Comparison of ENCODE assay signal across 8 cellular contexts in the genomic region with DNA sequence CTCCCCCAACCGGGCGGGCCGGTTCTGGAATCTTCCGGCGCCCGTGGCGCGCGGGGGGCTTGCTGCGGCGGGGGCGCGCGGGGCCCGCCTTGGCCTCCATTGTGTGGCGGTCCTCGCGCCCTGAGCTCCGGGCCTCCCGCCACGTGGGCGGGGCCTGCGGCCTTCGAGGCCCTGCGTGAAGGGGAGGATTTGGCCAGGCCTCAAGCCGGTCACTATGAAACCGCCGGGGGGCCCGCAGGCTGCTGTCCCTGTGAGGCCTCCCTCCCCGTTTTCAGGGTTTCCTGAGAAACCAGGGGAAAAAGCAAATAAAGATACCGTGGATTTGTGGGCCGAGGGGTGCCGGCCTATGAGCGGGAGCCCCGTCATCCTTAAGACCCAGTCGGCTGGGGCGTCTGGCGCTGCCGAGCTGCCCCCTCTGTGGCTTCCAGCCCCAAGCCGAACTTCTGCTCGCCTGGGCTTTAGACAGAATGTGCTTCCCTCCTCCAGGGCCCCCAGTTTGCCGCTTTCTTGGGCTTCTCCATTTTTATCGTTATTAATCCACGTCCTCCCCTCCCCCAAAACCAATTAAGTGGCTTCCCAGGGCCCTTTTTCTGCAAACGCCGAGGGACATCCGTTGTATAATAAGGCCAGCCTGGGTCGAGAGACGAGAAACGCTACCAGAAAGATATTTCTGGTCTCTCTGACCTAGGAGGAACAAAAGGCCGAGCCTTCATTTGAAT. TPM values are rescaled to one million over a fixed set of nuclear protein-coding genes. Genes with fewer than 3 reads are reported as not detected.
DNase-seq lines count a peak whose midpoint lies in the region; ATAC-seq and TF ChIP-seq lines count a peak whose summit lies in the region.

No MANE protein-coding gene starts in this region.

- H3K9me3 ChIP-seq in BLaER1 treated with 17β-estradiol and CSF1 and Interleukin-3, amounts not matched to agents 10 nM and 100 nM (replicated peaks in 1 of 11), result no peaks in the 10 kb centered on the region
- H3K9me3 ChIP-seq in spleen, result no peaks in the 10 kb centered on the region

- peak overlapping the region; percentile 98 to 100 (median 100) for H3K9ac ChIP-seq in BLaER1 treated with 17β-estradiol and CSF1 and Interleukin-3, amounts not matched to agents 10 nM and 100 nM

- intact Hi-C loops in spleen (cut with DNase I; ENCODE audit: low total_unique reads), result no loop called here

- 0 to 1% (median 0%) methylated on average over 34 to 51 of the region's 51 CpGs for WGBS in spleen, 5 donors

- peak overlapping the region; percentile 99 to 100 (median 100) for H3K27ac ChIP-seq in BLaER1 treated with 17β-estradiol and CSF1 and Interleukin-3, amounts not matched to agents 10 nM and 100 nM
- H3K27ac ChIP-seq in spleen, result peak overlapping the region; percentile 98 to 100 (median 99)

- peaks cover 51 to 75% (median 66%) of the 10 kb centered on the region in 11 experiments for H3K36me3 ChIP-seq in BLaER1 treated with 17β-estradiol and CSF1 and Interleukin-3, amounts not matched to agents 10 nM and 100 nM
- H3K36me3 ChIP-seq in spleen, result peaks cover 0 to 55% (median 17%) of the 10 kb centered on the region in 6 donors

- TF ChIP-seq CTCF in spleen (IDR thresholded peaks at IDR 0.05 in 8 of 11, conservative IDR thresholded peaks at IDR 0.05 in 3 of 11), result no peak

- DNase-seq in HS-5 (ENCODE audit: low read depth) (peak; percentile 13), T-helper 2 cell (peak in 4 of 5 experiments; percentile 18 to 67 (median 38)), islet precursor cell (peak; percentile 67), spleen (no peak)
- DNase-seq in central memory CD4-positive, alpha-beta T cell, result peak; percentile 32

- ATAC-seq in GM19438 (IDR thresholded peaks at IDR 0.05; ENCODE audit: low read depth, unreplicated experiment) (peak; percentile 26), HG03095 (IDR thresholded peaks at IDR 0.05; ENCODE audit: unreplicated experiment) (no peak)

- peak overlapping the region; percentile 88 to 98 (median 95) for H3K4me3 ChIP-seq in BLaER1 treated with 17β-estradiol and CSF1 and Interleukin-3, amounts not matched to agents 10 nM and 100 nM
- H3K4me3 ChIP-seq in spleen, result peak overlapping the region; percentile 80 to 99 (median 96)

- no peak for TF ChIP-seq POLR2A in spleen (IDR thresholded peaks at IDR 0.05)

- peak overlapping the region; percentile 80 to 100 (median 97) for H3K4me2 ChIP-seq in BLaER1 treated with 17β-estradiol and CSF1 and Interleukin-3, amounts not matched to agents 10 nM and 100 nM

- peaks cover 62 to 74% (median 65%) of the 10 kb centered on the region in 10 experiments for H3K4me1 ChIP-seq in BLaER1 treated with 17β-estradiol and CSF1 and Interleukin-3, amounts not matched to agents 10 nM and 100 nM
- H3K4me1 ChIP-seq in spleen, result peaks cover 51 to 80% (median 68%) of the 10 kb centered on the region in 6 donors

- peaks cover 53 to 66% (median 60%) of the 10 kb centered on the region in 11 experiments for H4K20me1 ChIP-seq in BLaER1 treated with 17β-estradiol and CSF1 and Interleukin-3, amounts not matched to agents 10 nM and 100 nM

- H3K27me3 ChIP-seq in BLaER1 treated with 17β-estradiol and CSF1 and Interleukin-3, amounts not matched to agents 10 nM and 100 nM, result no peaks in the 10 kb centered on the region
- H3K27me3 ChIP-seq in spleen (replicated peaks in 1 of 7), result no peaks in the 10 kb centered on the region

RNA-seq across cellular contexts. Expression of gene EWSR1, which starts 0.6 kb away (rescaled TPM):
- 100 to 1,000 TPM; 181 to 282 (median 266) TPM for total RNA-seq in spleen
- polyA plus RNA-seq in spleen, result 100 to 1,000 TPM; 127 to 207 (median 204) TPM

RNA-seq across cellular contexts. Expression of gene RHBDD3, which starts 0.9 kb away (rescaled TPM):
- total RNA-seq in spleen, result 10 to 100 TPM; 17.6 to 45.8 (median 24.7) TPM
- polyA plus RNA-seq in spleen, result 10 to 100 TPM; 16.3 to 36.5 (median 23.9) TPM

RNA-seq across cellular contexts. Expression of gene GAS2L1, which starts 37.8 kb away (rescaled TPM):
- 10 to 100 TPM; 13.8 to 41.5 (median 35.4) TPM for total RNA-seq in spleen
- polyA plus RNA-seq in spleen, result 10 to 100 TPM in 1 of 3 donors, 1 to 10 TPM in 2; 7.0 to 21.7 (median 8.5) TPM

RNA-seq across cellular contexts. Expression of gene RASL10A, which starts 46.8 kb away (rescaled TPM):
- total RNA-seq in spleen, result 1 to 10 TPM in 5 of 7 donors, under 1 TPM in 2; 0.54 to 4.6 (median 2.0) TPM
- polyA plus RNA-seq in spleen, result 1 to 10 TPM; 1.8 to 6.1 (median 2.9) TPM
